In genomic region chr3:53858096-53858741, GRCh38 we compare ENCODE assay signal across 31 cellular contexts. TPM values are rescaled to one million over a fixed set of nuclear protein-coding genes. Genes with fewer than 3 reads are reported as not detected.
DNase-seq lines count a peak whose midpoint lies in the region; ATAC-seq, FAIRE-seq and TF ChIP-seq lines count a peak whose summit lies in the region.
"Had no signal": no experiment of that assay in that cellular context is flagged by ENCODE, and none has a peak within 500 bp of the region (broad histone marks: within the 10 kb centered on the region; RNA-seq: fewer than 3 reads in every experiment).

No MANE protein-coding gene starts in this region.

- TF ChIP-seq POLR2A in HepG2 (IDR thresholded peaks at IDR 0.05; ENCODE audit: insufficient read depth in 1 of 2, low read depth in 2 of 2, low read length in 2 of 2) = no peak

- no peak overlapping the region for H3K4me2 ChIP-seq in GM23338
- H3K4me2 ChIP-seq in HepG2 (ENCODE audit: low read depth, low read length) = no peak overlapping the region

- intact Hi-C loops in HepG2 (cut with micrococcal nuclease; ENCODE audit: unreplicated experiment) = no loop called here

- 82% methylated on average over 6 of the region's 7 CpGs for WGBS in HepG2 (ENCODE audit: low lambda C conversion rate)

- DNase-seq in GM23338 (ENCODE audit: low spot score) (no peak), choroid plexus epithelial cell (ENCODE audit: low read depth) (no peak), HepG2 (ENCODE audit: low spot score) (no peak), type B pancreatic cell (ENCODE audit: extremely low spot score, unreplicated experiment) (no peak), NCI-H1092 treated with DMSO at 0.1 percent for 48 hours (lab: John Stamatoyannopoulos, UW) (no peak), DMS53 (lab: John Stamatoyannopoulos, UW) (no peak)
- no peak for DNase-seq in activated CD4-positive, CD25-positive, alpha-beta regulatory T cell (lab: John Stamatoyannopoulos, UW)
- DNase-seq: activated CD4-positive, alpha-beta T cell treated with anti-CD3 and anti-CD28 coated beads for 36 hours; activated CD8-positive, alpha-beta T cell treated with anti-CD3 and anti-CD28 coated beads, Interleukin-2, amount 10 ng/mL, durations not matched to agents 7 days and 5 days; activated effector memory CD4-positive, alpha-beta T cell treated with Interleukin-2 at 50 U/mL for 16 hours; activated naive CD8-positive, alpha-beta T cell treated with anti-CD3 and anti-CD28 coated beads for 36 hours; C1 segment of cervical spinal cord; central memory CD4-positive, alpha-beta T cell; KBM-7; midbrain; MM.1S; naive thymus-derived CD4-positive, alpha-beta T cell; NCI-H1417 treated with DMSO at 0.1 percent for 48 hours; NCI-H2081 treated with DMSO at 0.1 percent for 48 hours; NCI-H226; NCI-H748 treated with DMSO at 0.1 percent for 48 hours; occipital lobe; psoas muscle; T-cell; trophoblast cell had no signal

- H2AFZ ChIP-seq in GM23338 (no peak overlapping the region), HepG2 (ENCODE audit: low read length) (no peak overlapping the region)

- H3K27ac Mint-ChIP-seq in GM23338 (no peak overlapping the region), type B pancreatic cell (no peak overlapping the region)
- H3K27ac Mint-ChIP-seq: activated CD4-positive, alpha-beta T cell treated with anti-CD3 and anti-CD28 coated beads for 36 hours; activated naive CD8-positive, alpha-beta T cell treated with anti-CD3 and anti-CD28 coated beads for 36 hours; T-cell had no signal

- H3K9me3 ChIP-seq in HepG2 (ENCODE audit: low read length) = no peaks in the 10 kb centered on the region
- H3K9me3 ChIP-seq: HAP-1, psoas muscle, SJSA1 had no signal

- H3K4me1 ChIP-seq in GM23338 (ENCODE audit: insufficient read depth) (no peaks in the 10 kb centered on the region), HepG2 (ENCODE audit: insufficient read depth, low read length) (peaks cover 24% of the 10 kb centered on the region)
- H3K4me1 ChIP-seq: HAP-1, psoas muscle, SJSA1 had no signal

- no peak overlapping the region for H3K9ac ChIP-seq in HepG2 (ENCODE audit: insufficient read depth, low read depth, low read length)

- TF ChIP-seq RAD21 in HepG2 (CRISPR knock-in tag; IDR thresholded peaks at IDR 0.05) = no peak

- H3K79me2 ChIP-seq in GM23338 (replicated peaks; ENCODE audit: insufficient read depth) (no peaks in the 10 kb centered on the region), HepG2 (ENCODE audit: insufficient read depth, low read length) (no peaks in the 10 kb centered on the region)

- H3K27me3 ChIP-seq in GM23338 (ENCODE audit: insufficient read depth) = no peaks in the 10 kb centered on the region
- H3K27me3 ChIP-seq in HepG2 (ENCODE audit: control insufficient read depth in 1 of 2, insufficient read depth in 2 of 2, low read length in 2 of 2) = no peaks in the 10 kb centered on the region
- H3K27me3 ChIP-seq: SJSA1 had no signal

- no peak for FAIRE-seq in HepG2 (lab: Jason Lieb, UNC)
- FAIRE-seq: HTR-8/SVneo, TTC549 had no signal

- H3K4me1 Mint-ChIP-seq in GM23338 (no peaks in the 10 kb centered on the region), type B pancreatic cell (ENCODE audit: unreplicated experiment) (no peaks in the 10 kb centered on the region)
- H3K4me1 Mint-ChIP-seq: activated CD4-positive, alpha-beta T cell treated with anti-CD3 and anti-CD28 coated beads for 36 hours; activated naive CD8-positive, alpha-beta T cell treated with anti-CD3 and anti-CD28 coated beads for 36 hours; T-cell had no signal

- no peaks in the 10 kb centered on the region for H3K9me2 ChIP-seq in GM23338 (ENCODE audit: insufficient read depth)

- BruUV-seq in HepG2 (replicated peaks; lab: Mats Ljungman, UMichigan) = TSS peak; percentile 1

- H3K27me3 Mint-ChIP-seq in GM23338 (ENCODE audit: insufficient read depth, low read depth, poor library complexity) (no peaks in the 10 kb centered on the region), type B pancreatic cell (no peaks in the 10 kb centered on the region)
- H3K27me3 Mint-ChIP-seq: activated CD4-positive, alpha-beta T cell treated with anti-CD3 and anti-CD28 coated beads for 36 hours; activated naive CD8-positive, alpha-beta T cell treated with anti-CD3 and anti-CD28 coated beads for 36 hours had no signal

- in situ Hi-C loops in HepG2 (cut with HindIII; ENCODE audit: extremely low pct_ligation_motif_present, low pct_unique_long_range_greater_than_20kb) = no loop called here

- H4K20me1 ChIP-seq in GM23338 (replicated peaks; ENCODE audit: insufficient read depth) (no peaks in the 10 kb centered on the region; the same call in 1 of the 2 replicates), HepG2 (ENCODE audit: insufficient read depth, low read length) (0 out of 2 replicates have a peak, but pooled peaks cover 2% of the 10 kb centered on the region)

- no peaks in the 10 kb centered on the region; the same call in 1 of the 2 replicates for H3K36me3 ChIP-seq in GM23338 (ENCODE audit: insufficient read depth)
- peaks cover 35 to 80% of the 10 kb centered on the region in 2 experiments for H3K36me3 ChIP-seq in HepG2 (replicated peaks in 1 of 2; ENCODE audit: control insufficient read depth in 1 of 2, insufficient read depth in 2 of 2, low read length in 2 of 2)

- POLR2A ChIA-PET in HepG2 (lab: Yijun Ruan, JAX) = interaction anchor here (7.5 kb wide), 1 partner anchor 14 kb away, joined by 39 read pairs; no protein-coding TSS in a partner anchor

- TF ChIP-seq CTCF in GM23338 (conservative IDR thresholded peaks at IDR 0.05; ENCODE audit: low read depth in 2 of 2) = peak; percentile 14 to 19; a peak in 1 of 4 replicates
- TF ChIP-seq CTCF in choroid plexus epithelial cell (conservative IDR thresholded peaks at IDR 0.05; ENCODE audit: low read depth, low read length) = peak; percentile 23
- TF ChIP-seq CTCF in HepG2 (CRISPR knock-in tag; IDR thresholded peaks at IDR 0.05) = no peak
- TF ChIP-seq CTCF in type B pancreatic cell (conservative IDR thresholded peaks at IDR 0.05) = peak; percentile 15

- TF ChIP-seq EP300 in HepG2 (IDR thresholded peaks at IDR 0.05; ENCODE audit: low read depth in 2 of 2, low read length in 2 of 2) (no peak), HepG2 (CRISPR knock-in tag; IDR thresholded peaks at IDR 0.05; ENCODE audit: borderline replicate concordance) (no peak)

- no peaks in the 10 kb centered on the region for H3F3A ChIP-seq in GM23338 (replicated peaks; ENCODE audit: low read depth)

- H3K4me3 Mint-ChIP-seq in GM23338 (no peak overlapping the region), type B pancreatic cell (no peak overlapping the region)
- H3K4me3 Mint-ChIP-seq: activated CD4-positive, alpha-beta T cell treated with anti-CD3 and anti-CD28 coated beads for 36 hours; activated CD8-positive, alpha-beta T cell treated with anti-CD3 and anti-CD28 coated beads, Interleukin-2, amount 10 ng/mL, durations not matched to agents 7 days and 5 days; activated naive CD8-positive, alpha-beta T cell treated with anti-CD3 and anti-CD28 coated beads for 36 hours; naive thymus-derived CD4-positive, alpha-beta T cell; T-cell had no signal

- ATAC-seq in GM23338 = peak; percentile 54
- peak; percentile 46 for ATAC-seq in HepG2
- ATAC-seq: activated CD4-positive, alpha-beta T cell treated with anti-CD3 and anti-CD28 coated beads for 36 hours; activated CD8-positive, alpha-beta T cell treated with anti-CD3 and anti-CD28 coated beads, Interleukin-2, amount 10 ng/mL, durations not matched to agents 7 days and 5 days; naive thymus-derived CD4-positive, alpha-beta T cell; psoas muscle; T-cell had no signal

- H3K9me3 Mint-ChIP-seq in GM23338 = no peaks in the 10 kb centered on the region
- no peaks in the 10 kb centered on the region for H3K9me3 Mint-ChIP-seq in type B pancreatic cell
- H3K9me3 Mint-ChIP-seq: activated naive CD8-positive, alpha-beta T cell treated with anti-CD3 and anti-CD28 coated beads for 36 hours; naive thymus-derived CD4-positive, alpha-beta T cell; T-cell had no signal

- CTCF ChIA-PET in HepG2 (lab: Yijun Ruan, JAX; ENCODE audit: low intra/inter-chr PET ratio, low total read pairs) = no interaction called here

- no peak overlapping the region for H3K4me3 ChIP-seq in GM23338
- H3K4me3 ChIP-seq in choroid plexus epithelial cell (ENCODE audit: low read depth, low read length) = no peak overlapping the region
- H3K4me3 ChIP-seq in HepG2 (replicated peaks in 1 of 3; ENCODE audit: insufficient read depth in 1 of 3, low read depth in 2 of 3, low read length in 3 of 3) = no peak overlapping the region
- H3K4me3 ChIP-seq: HAP-1, psoas muscle, SJSA1 had no signal

- H3K27ac ChIP-seq in GM23338 (ENCODE audit: low read depth) = no peak overlapping the region
- no peak overlapping the region for H3K27ac ChIP-seq in HepG2 (ENCODE audit: extremely low read length, insufficient read depth, low read length)
- H3K27ac ChIP-seq: psoas muscle, SJSA1 had no signal

- peaks cover 23% of the 10 kb centered on the region for H3K36me3 Mint-ChIP-seq in GM23338 (ENCODE audit: low read depth)
- peaks cover 13% of the 10 kb centered on the region for H3K36me3 Mint-ChIP-seq in type B pancreatic cell

RNA-seq across cellular contexts. Expression of gene IL17RB, which starts 11.9 kb away (rescaled TPM):
- total RNA-seq in GM23338 (2014; rRNA removed; shearing (Covaris generic)) = 5.7 and 8.3 TPM in 2 replicates
- polyA plus RNA-seq in GM23338 (2016; fragmentation: Nextera tagmentation; extraction: Ambion mirVana) (6.4 and 6.9 TPM in 2 replicates), HepG2 (2011; rRNA removed) (190 and 198 TPM in 2 replicates)
- total RNA-seq in HepG2 (2016; rRNA removed; fragmentation: Illumina TruSeq; extraction: Trizol) (62.7 and 130 TPM in 2 replicates), type B pancreatic cell (ENCODE audit: low replicate concordance) (10.5 and 10.8 TPM in 2 replicates)
- total RNA-seq in HepG2 (2016; cell fraction: cytosol; rRNA removed; fragmentation: Illumina TruSeq; extraction: Trizol; ENCODE audit: low read depth) = 21.4 and 25.8 TPM in 2 replicates
- 63.1 and 130 TPM in 2 replicates for total RNA-seq in HepG2 (2016; cell fraction: insoluble cytoplasmic fraction; rRNA removed; fragmentation: Illumina TruSeq; extraction: Trizol)
- 31.0 and 36.3 TPM in 2 replicates for total RNA-seq in HepG2 (2016; cell fraction: membrane; rRNA removed; fragmentation: Illumina TruSeq; extraction: Trizol)
- 189 and 216 TPM in 2 replicates for total RNA-seq in HepG2 (2016; cell fraction: nucleus; rRNA removed; fragmentation: Illumina TruSeq; extraction: Trizol)
- 70.3 and 82.3 TPM in 2 replicates for polyA plus RNA-seq in HepG2 (2011; cell fraction: cytosol; rRNA removed)
- polyA plus RNA-seq in HepG2 (2011; cell fraction: nucleus; rRNA removed) = 671 and 683 TPM in 2 replicates
- 89.0 and 97.8 TPM in 2 replicates for polyA plus RNA-seq in HepG2 (2012)
- polyA plus RNA-seq in HepG2 (2016; cell fraction: cytosol; fragmentation: Illumina TruSeq; extraction: Trizol; ENCODE audit: low read depth) = 14.5 and 16.0 TPM in 2 replicates
- polyA plus RNA-seq in HepG2 (2016; cell fraction: insoluble cytoplasmic fraction; fragmentation: Illumina TruSeq; extraction: Trizol; ENCODE audit: low read depth) = 72.6 and 77.1 TPM in 2 replicates
- 22.5 and 23.7 TPM in 2 replicates for polyA plus RNA-seq in HepG2 (2016; cell fraction: membrane; fragmentation: Illumina TruSeq; extraction: Trizol; ENCODE audit: low read depth)
- 415 and 421 TPM in 2 replicates for polyA plus RNA-seq in HepG2 (2016; cell fraction: nucleus; fragmentation: Illumina TruSeq; extraction: Trizol; ENCODE audit: insufficient read depth, low read depth)
- polyA minus RNA-seq in HepG2 (2011; rRNA and poly(A)+ RNA removed; ENCODE audit: low replicate concordance) = 9.5 and 43.2 TPM in 2 replicates
- 23.4 and 24.0 TPM in 2 replicates for polyA minus RNA-seq in HepG2 (2011; cell fraction: cytosol; rRNA and poly(A)+ RNA removed)
- 94.6 and 106 TPM in 2 replicates for polyA minus RNA-seq in HepG2 (2011; cell fraction: nucleus; rRNA and poly(A)+ RNA removed)
- total RNA-seq: activated naive CD8-positive, alpha-beta T cell treated with anti-CD3 and anti-CD28 coated beads for 36 hours; RPMI7951; SJSA1 had no signal
- polyA plus RNA-seq: AG04450 had no signal

RNA-seq across cellular contexts. Expression of gene CHDH, which starts 12.0 kb away (rescaled TPM):
- 6.6 and 31.4 TPM in 2 replicates for total RNA-seq in GM23338 (2014; rRNA removed; shearing (Covaris generic))
- polyA plus RNA-seq in GM23338 (2016; fragmentation: Nextera tagmentation; extraction: Ambion mirVana) = 2.3 and 2.5 TPM in 2 replicates
- total RNA-seq in HepG2 (2016; rRNA removed; fragmentation: Illumina TruSeq; extraction: Trizol) = 40.4 and 48.9 TPM in 2 replicates
- 3.3 TPM in 2 replicates for total RNA-seq in HepG2 (2016; cell fraction: cytosol; rRNA removed; fragmentation: Illumina TruSeq; extraction: Trizol; ENCODE audit: low read depth)
- total RNA-seq in HepG2 (2016; cell fraction: insoluble cytoplasmic fraction; rRNA removed; fragmentation: Illumina TruSeq; extraction: Trizol) = 41.6 and 47.1 TPM in 2 replicates
- 15.0 and 16.6 TPM in 2 replicates for total RNA-seq in HepG2 (2016; cell fraction: membrane; rRNA removed; fragmentation: Illumina TruSeq; extraction: Trizol)
- 41.0 and 44.5 TPM in 2 replicates for total RNA-seq in HepG2 (2016; cell fraction: nucleus; rRNA removed; fragmentation: Illumina TruSeq; extraction: Trizol)
- 28.1 and 42.9 TPM in 2 replicates for polyA plus RNA-seq in HepG2 (2011; rRNA removed)
- polyA plus RNA-seq in HepG2 (2011; cell fraction: cytosol; rRNA removed) = 23.3 and 24.3 TPM in 2 replicates
- polyA plus RNA-seq in HepG2 (2011; cell fraction: nucleus; rRNA removed) = 209 and 246 TPM in 2 replicates
- 32.6 and 41.1 TPM in 2 replicates for polyA plus RNA-seq in HepG2 (2012)
- 2.2 and 2.9 TPM in 2 replicates for polyA plus RNA-seq in HepG2 (2016; cell fraction: cytosol; fragmentation: Illumina TruSeq; extraction: Trizol; ENCODE audit: low read depth)
- 31.8 and 33.2 TPM in 2 replicates for polyA plus RNA-seq in HepG2 (2016; cell fraction: insoluble cytoplasmic fraction; fragmentation: Illumina TruSeq; extraction: Trizol; ENCODE audit: low read depth)
- polyA plus RNA-seq in HepG2 (2016; cell fraction: membrane; fragmentation: Illumina TruSeq; extraction: Trizol; ENCODE audit: low read depth) = 7.0 and 8.2 TPM in 2 replicates
- 89.8 and 92.2 TPM in 2 replicates for polyA plus RNA-seq in HepG2 (2016; cell fraction: nucleus; fragmentation: Illumina TruSeq; extraction: Trizol; ENCODE audit: insufficient read depth, low read depth)
- 3.1 and 28.1 TPM in 2 replicates for polyA minus RNA-seq in HepG2 (2011; rRNA and poly(A)+ RNA removed; ENCODE audit: low replicate concordance)
- 11.1 and 12.1 TPM in 2 replicates for polyA minus RNA-seq in HepG2 (2011; cell fraction: cytosol; rRNA and poly(A)+ RNA removed)
- polyA minus RNA-seq in HepG2 (2011; cell fraction: nucleus; rRNA and poly(A)+ RNA removed) = 32.3 and 32.8 TPM in 2 replicates
- 8.0 and 9.6 TPM in 2 replicates for total RNA-seq in type B pancreatic cell (ENCODE audit: low replicate concordance)
- total RNA-seq: RPMI7951, SJSA1 had no signal
- polyA plus RNA-seq: naive thymus-derived CD4-positive, alpha-beta T cell had no signal

RNA-seq across cellular contexts. Expression of gene ACTR8, which starts 23.7 kb away (rescaled TPM):
- total RNA-seq in GM23338 (2014; rRNA removed; shearing (Covaris generic)) = 23.0 and 25.7 TPM in 2 replicates
- polyA plus RNA-seq in GM23338 (2016; fragmentation: Nextera tagmentation; extraction: Ambion mirVana) (16.2 and 19.8 TPM in 2 replicates), HepG2 (2011; rRNA removed) (14.8 and 15.5 TPM in 2 replicates)
- total RNA-seq in HepG2 (2016; rRNA removed; fragmentation: Illumina TruSeq; extraction: Trizol) (29.0 and 38.5 TPM in 2 replicates), type B pancreatic cell (ENCODE audit: low replicate concordance) (40.1 and 46.7 TPM in 2 replicates)
- 5.4 and 7.5 TPM in 2 replicates for total RNA-seq in HepG2 (2016; cell fraction: cytosol; rRNA removed; fragmentation: Illumina TruSeq; extraction: Trizol; ENCODE audit: low read depth)
- total RNA-seq in HepG2 (2016; cell fraction: insoluble cytoplasmic fraction; rRNA removed; fragmentation: Illumina TruSeq; extraction: Trizol) = 33.7 and 39.1 TPM in 2 replicates
- 10.1 and 11.8 TPM in 2 replicates for total RNA-seq in HepG2 (2016; cell fraction: membrane; rRNA removed; fragmentation: Illumina TruSeq; extraction: Trizol)
- total RNA-seq in HepG2 (2016; cell fraction: nucleus; rRNA removed; fragmentation: Illumina TruSeq; extraction: Trizol) = 20.8 and 21.7 TPM in 2 replicates
- polyA plus RNA-seq in HepG2 (2011; cell fraction: cytosol; rRNA removed) = 9.3 and 13.2 TPM in 2 replicates
- 19.0 and 21.7 TPM in 2 replicates for polyA plus RNA-seq in HepG2 (2011; cell fraction: nucleus; rRNA removed)
- polyA plus RNA-seq in HepG2 (2012) = 17.1 and 18.0 TPM in 2 replicates
- 4.0 and 4.2 TPM in 2 replicates for polyA plus RNA-seq in HepG2 (2016; cell fraction: cytosol; fragmentation: Illumina TruSeq; extraction: Trizol; ENCODE audit: low read depth)
- polyA plus RNA-seq in HepG2 (2016; cell fraction: insoluble cytoplasmic fraction; fragmentation: Illumina TruSeq; extraction: Trizol; ENCODE audit: low read depth) = 29.5 and 35.4 TPM in 2 replicates
- 4.2 and 6.6 TPM in 2 replicates for polyA plus RNA-seq in HepG2 (2016; cell fraction: membrane; fragmentation: Illumina TruSeq; extraction: Trizol; ENCODE audit: low read depth)
- polyA plus RNA-seq in HepG2 (2016; cell fraction: nucleus; fragmentation: Illumina TruSeq; extraction: Trizol; ENCODE audit: insufficient read depth, low read depth) = 37.5 and 42.4 TPM in 2 replicates
- 13.3 and 33.7 TPM in 2 replicates for polyA minus RNA-seq in HepG2 (2011; rRNA and poly(A)+ RNA removed; ENCODE audit: low replicate concordance)
- polyA minus RNA-seq in HepG2 (2011; cell fraction: cytosol; rRNA and poly(A)+ RNA removed) = 14.8 and 18.1 TPM in 2 replicates
- polyA minus RNA-seq in HepG2 (2011; cell fraction: nucleus; rRNA and poly(A)+ RNA removed) = 29.7 and 44.1 TPM in 2 replicates

RNA-seq across cellular contexts. Expression of gene SELENOK, which starts 33.4 kb away (rescaled TPM):
- 21.4 and 26.4 TPM in 2 replicates for total RNA-seq in GM23338 (2014; rRNA removed; shearing (Covaris generic))
- 168 and 182 TPM in 2 replicates for polyA plus RNA-seq in GM23338 (2016; fragmentation: Nextera tagmentation; extraction: Ambion mirVana)
- 47.5 and 67.0 TPM in 2 replicates for total RNA-seq in HepG2 (2016; rRNA removed; fragmentation: Illumina TruSeq; extraction: Trizol)
- total RNA-seq in HepG2 (2016; cell fraction: cytosol; rRNA removed; fragmentation: Illumina TruSeq; extraction: Trizol; ENCODE audit: low read depth) = 98.1 and 99.7 TPM in 2 replicates
- total RNA-seq in HepG2 (2016; cell fraction: insoluble cytoplasmic fraction; rRNA removed; fragmentation: Illumina TruSeq; extraction: Trizol) = 50.3 and 68.2 TPM in 2 replicates
- 64.7 and 72.8 TPM in 2 replicates for total RNA-seq in HepG2 (2016; cell fraction: membrane; rRNA removed; fragmentation: Illumina TruSeq; extraction: Trizol)
- total RNA-seq in HepG2 (2016; cell fraction: nucleus; rRNA removed; fragmentation: Illumina TruSeq; extraction: Trizol) = 41.7 and 53.7 TPM in 2 replicates
- polyA plus RNA-seq in HepG2 (2011; rRNA removed) = 64.6 and 81.0 TPM in 2 replicates
- polyA plus RNA-seq in HepG2 (2011; cell fraction: cytosol; rRNA removed) = 28.9 and 37.4 TPM in 2 replicates
- polyA plus RNA-seq in HepG2 (2011; cell fraction: nucleus; rRNA removed) = 5.1 and 10.8 TPM in 2 replicates
- 45.5 and 58.6 TPM in 2 replicates for polyA plus RNA-seq in HepG2 (2012)
- 101 and 116 TPM in 2 replicates for polyA plus RNA-seq in HepG2 (2016; cell fraction: cytosol; fragmentation: Illumina TruSeq; extraction: Trizol; ENCODE audit: low read depth)
- polyA plus RNA-seq in HepG2 (2016; cell fraction: insoluble cytoplasmic fraction; fragmentation: Illumina TruSeq; extraction: Trizol; ENCODE audit: low read depth) = 40.0 and 57.2 TPM in 2 replicates
- 48.1 and 56.1 TPM in 2 replicates for polyA plus RNA-seq in HepG2 (2016; cell fraction: membrane; fragmentation: Illumina TruSeq; extraction: Trizol; ENCODE audit: low read depth)
- 82.5 and 83.8 TPM in 2 replicates for polyA plus RNA-seq in HepG2 (2016; cell fraction: nucleus; fragmentation: Illumina TruSeq; extraction: Trizol; ENCODE audit: insufficient read depth, low read depth)
- 9.2 and 9.5 TPM in 2 replicates for polyA minus RNA-seq in HepG2 (2011; rRNA and poly(A)+ RNA removed; ENCODE audit: low replicate concordance)
- polyA minus RNA-seq in HepG2 (2011; cell fraction: cytosol; rRNA and poly(A)+ RNA removed) = 9.1 and 9.7 TPM in 2 replicates
- 10.1 and 11.2 TPM in 2 replicates for polyA minus RNA-seq in HepG2 (2011; cell fraction: nucleus; rRNA and poly(A)+ RNA removed)
- total RNA-seq in type B pancreatic cell (ENCODE audit: low replicate concordance) = 46.8 and 47.1 TPM in 2 replicates
